In genomic region chr10:86411281-86411841, GRCh38 we compare ENCODE assay signal across 7 cellular contexts. TPM values are rescaled to one million over a fixed set of nuclear protein-coding genes. Genes with fewer than 3 reads are reported as not detected.
DNase-seq lines count a peak whose midpoint lies in the region; ATAC-seq and FAIRE-seq lines count a peak whose summit lies in the region.

No MANE protein-coding gene starts in this region.

- DNase-seq in GM18507 (ENCODE audit: extremely low spot score, insufficient read length, low read depth) (no peak), SJSA1 (ENCODE audit: low read depth in 1 of 2, low spot score in 2 of 2) (peak in 1 of 2 experiments; percentile 32), nucleus accumbens (lab: John Stamatoyannopoulos, UW) (peak in 30 of 56 donors; percentile 8 to 80 (median 38)), DMS79 treated with DMSO at 0.1 percent for 48 hours (lab: John Stamatoyannopoulos, UW) (no peak), DMS153 (lab: John Stamatoyannopoulos, UW) (no peak)
- DNase-seq in effector memory CD4-positive, alpha-beta T cell: no peak

- no peak overlapping the region for H3K4me3 ChIP-seq in SJSA1
- no peak overlapping the region for H3K4me3 ChIP-seq in effector memory CD4-positive, alpha-beta T cell (ENCODE audit: insufficient read depth, low read depth, low read length, poor library complexity, severe bottlenecking)

- peak; percentile 97 for FAIRE-seq in GM18507 (lab: Jason Lieb, UNC)

- H3K27ac ChIP-seq in SJSA1: peak overlapping the region; percentile 60
- peak overlapping the region; percentile 41 for H3K27ac ChIP-seq in effector memory CD4-positive, alpha-beta T cell (ENCODE audit: insufficient read depth, low read length, poor library complexity, severe bottlenecking)

- peaks cover 7% of the 10 kb centered on the region for H3K9me3 ChIP-seq in SJSA1 (replicated peaks)
- H3K9me3 ChIP-seq in effector memory CD4-positive, alpha-beta T cell (ENCODE audit: control insufficient read depth, low read length): no peaks in the 10 kb centered on the region

- no peaks in the 10 kb centered on the region for H3K36me3 ChIP-seq in SJSA1
- H3K36me3 ChIP-seq in effector memory CD4-positive, alpha-beta T cell (ENCODE audit: control insufficient read depth, insufficient read depth, low read length): no peaks in the 10 kb centered on the region

- no peaks in the 10 kb centered on the region for H3K27me3 ChIP-seq in SJSA1 (replicated peaks)
- H3K27me3 ChIP-seq in effector memory CD4-positive, alpha-beta T cell (replicated peaks; ENCODE audit: control insufficient read depth, insufficient read depth, low read length, poor library complexity, severe bottlenecking): no peaks in the 10 kb centered on the region

- H3K4me1 ChIP-seq in SJSA1 (replicated peaks): peaks cover 24% of the 10 kb centered on the region
- H3K4me1 ChIP-seq in effector memory CD4-positive, alpha-beta T cell (ENCODE audit: control insufficient read depth, insufficient read depth, low read length, poor library complexity, severe bottlenecking): peaks cover 25% of the 10 kb centered on the region

- peak; percentile 69 for ATAC-seq in HG02623 (IDR thresholded peaks at IDR 0.05; ENCODE audit: unreplicated experiment)

RNA-seq across cellular contexts. Expression of gene GRID1, which starts 44.8 kb away (rescaled TPM):
- total RNA-seq in SJSA1 (2014; rRNA removed; shearing (Covaris generic)): 0.05 TPM in 1 of 2 replicates, not detected in the other

Comparison
In these comparisons a context has a peak if more than half of its experiments do, and no peak if none do; other contexts are left out.
1. DNase-seq: peak in nucleus accumbens (30 of 56); none in GM18507 (single experiment), effector memory CD4-positive, alpha-beta T cell (0 of 3), DMS79 treated with DMSO at 0.1 percent for 48 hours (single experiment) and DMS153 (single experiment).